In the genomic region with DNA sequence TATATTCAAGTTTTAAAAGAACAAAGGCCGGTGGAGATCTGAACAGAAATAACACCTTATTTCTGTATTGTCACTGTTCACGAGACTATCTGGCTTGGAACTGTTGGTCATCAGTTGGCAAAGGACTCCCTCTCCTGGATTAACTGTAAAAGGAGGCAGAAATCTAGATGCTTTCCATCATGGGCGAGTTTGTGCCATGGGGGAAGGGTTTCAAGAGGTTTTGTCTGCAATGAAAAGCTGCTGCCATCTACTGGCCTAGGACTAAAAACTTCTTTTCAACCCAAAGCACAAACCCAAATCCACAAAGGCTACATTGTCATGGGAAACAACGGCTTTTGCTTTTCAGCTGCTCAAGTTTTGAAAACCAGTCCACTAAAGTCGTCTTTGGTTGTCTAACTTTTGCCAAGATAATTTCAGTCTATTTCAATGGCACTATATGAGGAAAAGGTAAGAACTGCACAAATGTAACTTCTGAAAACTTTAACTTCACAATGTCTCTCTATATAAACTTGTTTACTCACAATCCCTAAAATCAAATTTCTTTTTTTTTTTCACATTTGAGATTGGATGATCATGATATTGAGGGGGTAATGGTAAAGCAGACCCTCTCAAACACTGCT, we compare ENCODE assay signal across 8 cellular contexts.
DNase-seq lines count a peak whose midpoint lies in the region; ATAC-seq, FAIRE-seq and TF ChIP-seq lines count a peak whose summit lies in the region.

No MANE protein-coding gene starts in this region.

- intact Hi-C loops in CD4-positive, alpha-beta T cell (cut with DNase I, micrococcal nuclease): loop anchor here (1.0 to 10.0 kb wide), 7 partner anchors 163 to 775 kb away; a partner anchor contains a TSS
- intact Hi-C loops in body of pancreas (cut with DNase I): loop anchor here (5.0 kb wide), 1 partner anchor 295 kb away; no protein-coding TSS in a partner anchor

- ATAC-seq in CD4-positive, alpha-beta T cell (ENCODE audit: poor library complexity): peak; percentile 61
- ATAC-seq in GM21825 (IDR thresholded peaks at IDR 0.05; ENCODE audit: unreplicated experiment) (peak; percentile 51), body of pancreas (peak; percentile 92), HG03565 (IDR thresholded peaks at IDR 0.05; ENCODE audit: unreplicated experiment) (no peak)

- H3K27me3 ChIP-seq in CD4-positive, alpha-beta T cell (ENCODE audit: control insufficient read depth, insufficient read depth, low read length): no peaks in the 10 kb centered on the region
- H3K27me3 ChIP-seq in body of pancreas: no peaks in the 10 kb centered on the region
- no peaks in the 10 kb centered on the region for H3K27me3 ChIP-seq in small intestine (ENCODE audit: control insufficient read depth in 2 of 2, insufficient read depth in 2 of 2, low read length in 2 of 2)

- H3K9me3 Mint-ChIP-seq in CD4-positive, alpha-beta T cell: no peaks in the 10 kb centered on the region

- peak; percentile 75 for TF ChIP-seq CTCF in CD4-positive, alpha-beta T cell (IDR thresholded peaks at IDR 0.05)
- TF ChIP-seq CTCF in body of pancreas (IDR thresholded peaks at IDR 0.05): peak; percentile 59 to 97 (median 93)

- H3K4me3 ChIP-seq in body of pancreas: no peak overlapping the region
- H3K4me3 ChIP-seq in small intestine (ENCODE audit: low read depth in 1 of 2, low read length in 2 of 2): no peak overlapping the region

- peaks cover 15% of the 10 kb centered on the region for H3K27me3 Mint-ChIP-seq in CD4-positive, alpha-beta T cell

- POLR2A ChIA-PET in CD4-positive, alpha-beta T cell (lab: Charles Lee): no interaction called here

- no peaks in the 10 kb centered on the region for H3K36me3 ChIP-seq in body of pancreas (replicated peaks in 1 of 2; ENCODE audit: insufficient read depth in 1 of 2, low read depth in 2 of 2)
- H3K36me3 ChIP-seq in small intestine (ENCODE audit: control insufficient read depth in 2 of 2, insufficient read depth in 2 of 2, low read length in 2 of 2): no peaks in the 10 kb centered on the region

- peak; percentile 49 for FAIRE-seq in small intestine (lab: Jason Lieb, UNC)

- no peak overlapping the region for H3K27ac ChIP-seq in CD4-positive, alpha-beta T cell (ENCODE audit: low read depth, low read length)
- H3K27ac ChIP-seq in body of pancreas (no peak overlapping the region), small intestine (ENCODE audit: low read depth in 1 of 2, low read length in 1 of 2) (no peak overlapping the region)

- no peak for TF ChIP-seq POLR2A in body of pancreas (IDR thresholded peaks at IDR 0.05)

- 2 to 4% methylated on average over 5 of the region's 5 CpGs for WGBS in body of pancreas, 2 donors
- WGBS in small intestine, 3 donors: 6 to 10% (median 8%) methylated on average over 5 of the region's 5 CpGs

- no peaks in the 10 kb centered on the region for H3K9me3 ChIP-seq in CD4-positive, alpha-beta T cell (ENCODE audit: control insufficient read depth, low read length)
- no peaks in the 10 kb centered on the region for H3K9me3 ChIP-seq in body of pancreas
- H3K9me3 ChIP-seq in small intestine (ENCODE audit: control insufficient read depth, low read depth): no peaks in the 10 kb centered on the region

- CTCF ChIA-PET in CD4-positive, alpha-beta T cell (lab: Charles Lee): interaction anchor here (1.0 to 1.8 kb wide), 4 partner anchors 26 to 775 kb away, joined by 3 to 17 read pairs (median 4); no protein-coding TSS in a partner anchor

- no peak overlapping the region for H3K27ac Mint-ChIP-seq in CD4-positive, alpha-beta T cell

- peaks cover 19% of the 10 kb centered on the region for H3K4me1 Mint-ChIP-seq in CD4-positive, alpha-beta T cell (ENCODE audit: low read depth)

- no peak overlapping the region for H3K4me3 Mint-ChIP-seq in CD4-positive, alpha-beta T cell

- H3K4me1 ChIP-seq in body of pancreas (no peaks in the 10 kb centered on the region), small intestine (ENCODE audit: control insufficient read depth in 2 of 2, insufficient read depth in 1 of 2, low read depth in 1 of 2, low read length in 1 of 2) (no peaks in the 10 kb centered on the region)

- H3K36me3 Mint-ChIP-seq in CD4-positive, alpha-beta T cell (ENCODE audit: low read depth): no peaks in the 10 kb centered on the region

- DNase-seq in CD4-positive, alpha-beta T cell: peak in 8 of 10 experiments; percentile 15 to 45 (median 20)
- DNase-seq in NCI-H187 treated with DMSO at 0.1 percent for 48 hours (lab: John Stamatoyannopoulos, UW) (peak; percentile 94), T follicular helper cell (ENCODE audit: low read depth) (peak; percentile 19), body of pancreas (peak; percentile 72 to 90 (median 80)), hypothalamus (lab: John Stamatoyannopoulos, UW) (peak in 40 of 51 donors; percentile 8 to 93 (median 68)), small intestine (peak; percentile 81)

Comparison
In these comparisons a context has a peak if more than half of its experiments do, and no peak if none do; other contexts are left out.
1. DNase-seq: peak in every context shown above with its lines; median percentile 94 in NCI-H187 treated with DMSO at 0.1 percent for 48 hours; 81 in small intestine; 80 in body of pancreas; 68 in hypothalamus; 20 in CD4-positive, alpha-beta T cell; 19 in T follicular helper cell.